In the genomic region with DNA sequence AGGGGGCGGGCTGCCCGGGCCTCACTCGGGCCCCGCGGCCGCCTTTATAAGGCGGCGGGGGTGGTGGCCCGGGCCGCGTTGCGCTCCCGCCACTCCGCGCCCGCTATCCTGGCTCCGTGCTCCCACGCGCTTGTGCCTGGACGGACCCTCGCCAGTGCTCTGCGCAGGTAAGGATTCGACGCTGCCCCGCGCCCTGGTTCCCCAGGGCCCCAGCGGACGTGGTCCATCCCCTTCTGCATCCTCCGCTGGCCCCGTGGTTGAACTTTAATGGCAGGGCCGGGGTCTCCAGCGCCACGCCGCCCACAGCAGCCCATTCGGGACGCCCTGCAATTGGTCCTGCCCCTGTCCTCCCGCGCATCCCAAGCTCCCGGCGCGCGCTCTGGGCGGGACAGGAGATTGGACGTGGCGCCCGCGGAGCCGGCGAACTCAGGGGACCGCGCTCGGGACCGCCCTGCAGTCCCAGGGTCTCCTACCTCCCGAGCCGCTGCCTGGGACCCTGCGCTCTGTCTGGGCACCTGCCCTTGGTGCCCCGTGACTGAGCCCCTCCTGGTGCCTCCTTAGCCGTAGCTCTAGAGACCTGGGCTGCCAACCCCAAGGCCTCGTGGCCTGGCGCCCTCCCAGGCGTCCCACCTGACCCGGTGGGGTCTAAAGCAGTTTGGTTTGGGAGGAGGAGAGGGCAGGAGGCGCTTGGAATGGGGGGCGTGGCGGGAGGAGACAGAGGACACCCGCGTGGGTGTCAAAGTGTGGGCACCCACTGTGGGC, we compare ENCODE assay signal across 9 cellular contexts. TPM values are rescaled to one million over a fixed set of nuclear protein-coding genes. Genes with fewer than 3 reads are reported as not detected.
DNase-seq lines count a peak whose midpoint lies in the region; ATAC-seq, FAIRE-seq and TF ChIP-seq lines count a peak whose summit lies in the region.
"Had no signal": no experiment of that assay in that cellular context is flagged by ENCODE, and none has a peak within 500 bp of the region (broad histone marks: within the 10 kb centered on the region; RNA-seq: fewer than 3 reads in every experiment).

Gene ALPL (plus strand): TSS at position 73 of the 762 bp plus-strand sequence. CDS start 44,659 bp downstream, outside the sequence.

- intact Hi-C loops in activated CD4-positive, alpha-beta T cell treated with anti-CD3 and anti-CD28 coated beads for 36 hours (cut with DNase I, micrococcal nuclease) = loop anchor here (1.0 to 10.0 kb wide), 5 partner anchors 86 to 455 kb away; no protein-coding TSS in a partner anchor
- intact Hi-C loops in mammary epithelial cell (cut with micrococcal nuclease) = loop anchor here (1.0 to 10.0 kb wide), 4 partner anchors 25 to 455 kb away; no protein-coding TSS in a partner anchor

- H3K4me3 ChIP-seq in mammary epithelial cell (replicated peaks in 1 of 3; ENCODE audit: insufficient read depth in 1 of 3, low read depth in 2 of 3, low read length in 3 of 3) = peak within 1 kb of the TSS in 2 of 3 experiments; percentile 18 to 21
- peak within 1 kb of the TSS in 1 of 3 donors; percentile 45 for H3K4me3 ChIP-seq in liver (ENCODE audit: low read depth in 1 of 3, low read length in 3 of 3)
- H3K4me3 ChIP-seq in stomach smooth muscle (ENCODE audit: low read length in 2 of 2) = peak within 1 kb of the TSS; percentile 35 to 47

- no peak for TF ChIP-seq RAD21 in liver (IDR thresholded peaks at IDR 0.05)

- no peak for DNase-seq in activated CD4-positive, alpha-beta T cell treated with anti-CD3 and anti-CD28 coated beads for 36 hours
- no peak for DNase-seq in activated CD4-positive, alpha-beta T cell treated with anti-CD3 and anti-CD28 coated beads for 48 hours
- DNase-seq in mammary epithelial cell (no peak), NCI-H1694 (lab: John Stamatoyannopoulos, UW) (no peak), GM19239 (ENCODE audit: insufficient read length, low spot score) (no peak)
- no peak for DNase-seq in activated CD4-positive, CD25-positive, alpha-beta regulatory T cell treated with anti-CD3 and anti-CD28 coated beads, Interleukin-2, amount 50 U/mL, for 72 hours

- BruUV-seq in mammary epithelial cell (replicated peaks; lab: Mats Ljungman, UMichigan) = no TSS peak

- no peaks in the 10 kb centered on the region for H3K79me2 ChIP-seq in mammary epithelial cell (ENCODE audit: insufficient read depth, low read length)

- no peak for FAIRE-seq in GM19239 (lab: Jason Lieb, UNC)
- FAIRE-seq: colon had no signal

- POLR2A ChIA-PET in activated CD4-positive, alpha-beta T cell treated with anti-CD3 and anti-CD28 coated beads for 36 hours (lab: Charles Lee) = no interaction called here

- CTCF ChIA-PET in activated CD4-positive, alpha-beta T cell treated with anti-CD3 and anti-CD28 coated beads for 36 hours (lab: Charles Lee) = interaction anchor here (0.7 to 1.2 kb wide), 2 partner anchors 33 to 149 kb away, joined by 3 read pairs; no protein-coding TSS in a partner anchor
- CTCF ChIA-PET in mammary epithelial cell (lab: Charles Lee; ENCODE audit: low non-redundant PET) = interaction anchor here (0.6 kb wide), 1 partner anchor 254 kb away, joined by 3 read pairs; no protein-coding TSS in a partner anchor

- in situ Hi-C loops in mammary epithelial cell (cut with MboI; ENCODE audit: low sequenced_read_pairs in 2 of 2) = loop anchor here in 1 of 2 donors (25.0 kb wide), 1 partner anchor 153 kb away; the partner anchor contains the start of gene RAP1GAP

- peak within 1 kb of the TSS; percentile 83 for H3K4me2 ChIP-seq in mammary epithelial cell (ENCODE audit: insufficient read depth, low read depth, low read length)

- TF ChIP-seq CTCF in mammary epithelial cell (conservative IDR thresholded peaks at IDR 0.05 in 1 of 2, IDR thresholded peaks at IDR 0.05 in 1 of 2; ENCODE audit: extremely low read depth in 1 of 2, insufficient read depth in 1 of 2, low read depth in 1 of 2, low read length in 2 of 2) = no peak
- TF ChIP-seq CTCF in liver (IDR thresholded peaks at IDR 0.05; ENCODE audit: low read depth, low read length, missing input control) = no peak

- H3K9me3 Mint-ChIP-seq in activated CD4-positive, alpha-beta T cell treated with anti-CD3 and anti-CD28 coated beads for 36 hours (ENCODE audit: low read depth) = no peaks in the 10 kb centered on the region

- H3K36me3 Mint-ChIP-seq in activated CD4-positive, alpha-beta T cell treated with anti-CD3 and anti-CD28 coated beads for 36 hours (ENCODE audit: low read depth) = no peaks in the 10 kb centered on the region

- peak within 1 kb of the TSS; percentile 25 for H3K4me3 Mint-ChIP-seq in activated CD4-positive, alpha-beta T cell treated with anti-CD3 and anti-CD28 coated beads for 36 hours

- H3K9ac ChIP-seq in mammary epithelial cell (ENCODE audit: insufficient read depth, low read length) (no peak within 1 kb of the TSS), liver (ENCODE audit: low read depth in 1 of 2, low read length in 2 of 2) (no peak within 1 kb of the TSS), stomach smooth muscle (ENCODE audit: low read length in 2 of 2) (no peak within 1 kb of the TSS)

- peak; percentile 37 for ATAC-seq in activated CD4-positive, alpha-beta T cell treated with anti-CD3 and anti-CD28 coated beads for 36 hours

- H3K27ac ChIP-seq in mammary epithelial cell (ENCODE audit: insufficient read depth, low read depth, low read length) (no peak within 1 kb of the TSS), liver (ENCODE audit: low read depth in 1 of 2, low read length in 2 of 2) (no peak within 1 kb of the TSS), stomach smooth muscle (ENCODE audit: low read length) (no peak within 1 kb of the TSS)

- H3K27me3 Mint-ChIP-seq in activated CD4-positive, alpha-beta T cell treated with anti-CD3 and anti-CD28 coated beads for 36 hours = peaks cover 37% of the 10 kb centered on the region

- H3K9me3 ChIP-seq in mammary epithelial cell (replicated peaks; ENCODE audit: insufficient read depth, low read length) (no peaks in the 10 kb centered on the region), liver (ENCODE audit: control insufficient read depth in 4 of 4, low read length in 3 of 4) (no peaks in the 10 kb centered on the region), stomach smooth muscle (ENCODE audit: control insufficient read depth in 2 of 2, low read length in 2 of 2) (no peaks in the 10 kb centered on the region)

- dilution Hi-C loops in mammary epithelial cell (cut with HindIII; ENCODE audit: low sequenced_read_pairs) = no loop called here

- no peaks in the 10 kb centered on the region for H4K20me1 ChIP-seq in mammary epithelial cell (ENCODE audit: insufficient read depth, low read length)

- H3K36me3 ChIP-seq in mammary epithelial cell (ENCODE audit: insufficient read depth, low read length) = no peaks in the 10 kb centered on the region
- H3K36me3 ChIP-seq in liver (ENCODE audit: control insufficient read depth in 4 of 4, insufficient read depth in 3 of 4, low read depth in 1 of 4, low read length in 3 of 4) = no peaks in the 10 kb centered on the region
- no peaks in the 10 kb centered on the region for H3K36me3 ChIP-seq in stomach smooth muscle (ENCODE audit: control insufficient read depth in 2 of 2, insufficient read depth in 2 of 2, low read length in 2 of 2)

- H3K27me3 ChIP-seq in mammary epithelial cell (ENCODE audit: insufficient read depth, low read length) = peaks cover 13% of the 10 kb centered on the region
- peaks cover 0 to 3% (median 0%) of the 10 kb centered on the region in 4 donors for H3K27me3 ChIP-seq in liver (ENCODE audit: control insufficient read depth in 4 of 4, insufficient read depth in 4 of 4, low read length in 3 of 4)
- peaks cover 35 to 41% of the 10 kb centered on the region in 2 donors for H3K27me3 ChIP-seq in stomach smooth muscle (ENCODE audit: control insufficient read depth in 1 of 2, insufficient read depth in 2 of 2, low read length in 2 of 2)

- H2AFZ ChIP-seq in mammary epithelial cell (ENCODE audit: low read depth, low read length) = peak within 1 kb of the TSS; percentile 84

- no peak within 1 kb of the TSS for H3K27ac Mint-ChIP-seq in activated CD4-positive, alpha-beta T cell treated with anti-CD3 and anti-CD28 coated beads for 36 hours

- peaks cover 4% of the 10 kb centered on the region for H3K4me1 Mint-ChIP-seq in activated CD4-positive, alpha-beta T cell treated with anti-CD3 and anti-CD28 coated beads for 36 hours

- 42% methylated on average over 6 of the region's 67 CpGs for WGBS in mammary epithelial cell (ENCODE audit: low coverage, missing lambda C conversion rate)
- WGBS in liver = 9% methylated on average over 67 of the region's 67 CpGs

- H3K4me1 ChIP-seq in mammary epithelial cell (ENCODE audit: insufficient read depth, low read length) (peaks cover 14% of the 10 kb centered on the region), liver (ENCODE audit: control insufficient read depth in 4 of 4, insufficient read depth in 4 of 4, low read length in 3 of 4) (peaks cover 0 to 10% (median 2%) of the 10 kb centered on the region in 4 donors), stomach smooth muscle (ENCODE audit: control insufficient read depth, insufficient read depth, low read length) (peaks cover 13% of the 10 kb centered on the region)

TF ChIP-seq in liver, 16 proteins besides CTCF, POLR2A, EP300 and RAD21 (continues in another document):
- TF ChIP-seq GABPA (IDR thresholded peaks at IDR 0.05 in 1 of 2, conservative IDR thresholded peaks at IDR 0.05 in 1 of 2) (no peak), HNF4G (IDR thresholded peaks at IDR 0.05) (no peak), YY1 (IDR thresholded peaks at IDR 0.05) (no peak), RXRA (IDR thresholded peaks at IDR 0.05) (no peak), HNF4A (conservative IDR thresholded peaks at IDR 0.05) (no peak)
- TF ChIP-seq, protein P1, sequence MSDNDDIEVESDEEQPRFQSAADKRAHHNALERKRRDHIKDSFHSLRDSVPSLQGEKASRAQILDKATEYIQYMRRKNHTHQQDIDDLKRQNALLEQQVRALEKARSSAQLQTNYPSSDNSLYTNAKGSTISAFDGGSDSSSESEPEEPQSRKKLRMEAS (IDR thresholded peaks at IDR 0.05) = no peak

RNA-seq across cellular contexts. Expression of gene ALPL, which starts in this region (rescaled TPM):
- not detected for total RNA-seq in activated CD4-positive, alpha-beta T cell treated with anti-CD3 and anti-CD28 coated beads for 36 hours
- total RNA-seq in mammary epithelial cell (not detected), liver (10 to 100 TPM in 1 of 2 donors, 1 to 10 TPM in 1; 3.3 to 37.9 TPM)
- polyA plus RNA-seq in mammary epithelial cell (0.09 TPM), liver (10 to 100 TPM; 43.5 to 93.1 TPM)
- not detected for polyA minus RNA-seq in mammary epithelial cell

Comparison
In these comparisons a context has a peak if more than half of its experiments do, and no peak if none do; other contexts are left out.
1. RNA of gene ALPL (total RNA-seq): 3.3 to 37.9 TPM in liver; not detected in activated CD4-positive, alpha-beta T cell treated with anti-CD3 and anti-CD28 coated beads for 36 hours and not detected in mammary epithelial cell; every median in the first group is over 4 times any median in the second.
2. RNA of gene ALPL (polyA plus RNA-seq): 43.5 to 93.1 TPM in liver; 0.09 TPM in mammary epithelial cell (single experiment); every median in the first group is over 10 times any median in the second.
3. Peak in ATAC-seq in activated CD4-positive, alpha-beta T cell treated with anti-CD3 and anti-CD28 coated beads for 36 hours; RNA of the gene not detected or under 1 TPM.